In the genomic region with DNA sequence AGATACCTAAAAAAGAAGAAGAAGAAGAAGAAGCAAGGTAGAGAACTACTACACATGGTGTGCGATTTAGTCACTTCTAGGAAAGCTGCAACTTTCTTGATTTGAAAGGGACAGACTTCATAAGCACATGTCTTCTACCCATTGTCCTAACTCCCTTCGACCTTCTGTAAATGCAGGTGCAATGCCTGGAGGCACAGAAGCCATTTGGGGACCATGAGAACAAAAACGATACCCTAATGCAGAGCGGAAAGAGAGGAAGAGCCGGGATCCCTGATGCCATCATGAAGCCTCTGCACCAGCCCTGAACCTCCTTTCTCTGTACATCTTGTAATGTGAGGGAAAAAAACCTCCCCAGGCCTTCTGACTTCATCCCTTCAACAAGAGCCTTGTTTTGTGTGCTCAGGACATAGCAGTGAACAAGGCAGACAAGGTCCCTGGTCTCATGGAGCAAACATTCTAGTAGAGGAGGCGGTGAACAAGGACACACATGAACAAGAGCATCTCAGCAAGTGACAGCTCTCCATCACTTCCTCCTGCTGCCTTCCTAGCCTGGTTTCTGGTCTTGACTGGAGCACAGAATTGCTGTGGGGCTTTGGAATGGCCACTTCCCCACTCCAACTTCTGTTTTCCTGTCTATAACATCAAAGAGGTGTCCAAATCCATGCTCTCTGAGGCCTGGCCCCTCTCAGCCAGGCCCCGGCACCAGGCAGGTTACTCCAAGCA, we compare ENCODE assay signal across 13 cellular contexts. TPM values are rescaled to one million over a fixed set of nuclear protein-coding genes. Genes with fewer than 3 reads are reported as not detected.
DNase-seq lines count a peak whose midpoint lies in the region; ATAC-seq, FAIRE-seq and TF ChIP-seq lines count a peak whose summit lies in the region.
"Had no signal": no experiment of that assay in that cellular context is flagged by ENCODE, and none has a peak within 500 bp of the region (broad histone marks: within the 10 kb centered on the region; RNA-seq: fewer than 3 reads in every experiment).

No MANE protein-coding gene starts in this region.

- no peaks in the 10 kb centered on the region for H3K36me3 Mint-ChIP-seq in CD4-positive, alpha-beta T cell (ENCODE audit: low read depth)
- H3K36me3 Mint-ChIP-seq in osteocyte (ENCODE audit: unreplicated experiment) = no peaks in the 10 kb centered on the region

- H3K79me1 ChIP-seq in IMR-90 (ENCODE audit: low read depth in 1 of 2, low read length in 2 of 2) = no peaks in the 10 kb centered on the region

- TF ChIP-seq RAD21 in IMR-90 (IDR thresholded peaks at IDR 0.05; ENCODE audit: low read length) (no peak), HepG2 (CRISPR knock-in tag; IDR thresholded peaks at IDR 0.05) (no peak)

- TF ChIP-seq EP300 in HepG2 (IDR thresholded peaks at IDR 0.05; ENCODE audit: low read depth in 2 of 2, low read length in 2 of 2) (no peak), HepG2 (CRISPR knock-in tag; IDR thresholded peaks at IDR 0.05; ENCODE audit: borderline replicate concordance) (no peak)

- H2BK120ac ChIP-seq in IMR-90 (ENCODE audit: low read depth, low read length) = no peak overlapping the region

- H3K4me2 ChIP-seq in IMR-90 (ENCODE audit: low read depth, low read length) (no peak overlapping the region), HepG2 (ENCODE audit: low read depth, low read length) (no peak overlapping the region)

- no peaks in the 10 kb centered on the region for H3K27me3 Mint-ChIP-seq in CD4-positive, alpha-beta T cell
- no peaks in the 10 kb centered on the region for H3K27me3 Mint-ChIP-seq in osteocyte (ENCODE audit: unreplicated experiment)

- no peak overlapping the region for H4K5ac ChIP-seq in IMR-90 (ENCODE audit: low read depth, low read length)

- no peaks in the 10 kb centered on the region for H3K9me3 ChIP-seq in CD4-positive, alpha-beta T cell (ENCODE audit: control insufficient read depth, low read length)
- H3K9me3 ChIP-seq in IMR-90 (ENCODE audit: control insufficient read depth, insufficient read depth, low read length) = no peaks in the 10 kb centered on the region; the same call in 1 of the 2 replicates
- no peaks in the 10 kb centered on the region for H3K9me3 ChIP-seq in HepG2 (ENCODE audit: low read length)

- peaks cover 83% of the 10 kb centered on the region for H3K4me1 Mint-ChIP-seq in CD4-positive, alpha-beta T cell (ENCODE audit: low read depth)
- H3K4me1 Mint-ChIP-seq in osteocyte (ENCODE audit: unreplicated experiment) = peaks cover 22% of the 10 kb centered on the region

- H3K79me2 ChIP-seq in HepG2 (ENCODE audit: insufficient read depth, low read length) = no peaks in the 10 kb centered on the region

- H3K56ac ChIP-seq in IMR-90 (ENCODE audit: extremely low read depth, insufficient read depth, low read length) = no peak overlapping the region

- no peak overlapping the region for H4K91ac ChIP-seq in IMR-90 (ENCODE audit: insufficient read depth, low read depth, low read length)

- CTCF ChIA-PET in CD4-positive, alpha-beta T cell (lab: Charles Lee) = interaction anchor here (0.6 to 5.2 kb wide), 5 partner anchors 16 to 44 kb away, joined by 3 to 47 read pairs (median 3); no protein-coding TSS in a partner anchor
- CTCF ChIA-PET in IMR-90 (lab: Yijun Ruan, JAX) (interaction anchor here (0.7 to 1.0 kb wide), 2 partner anchors 17 to 27 kb away, joined by 3 to 5 read pairs; no protein-coding TSS in a partner anchor), HepG2 (lab: Yijun Ruan, JAX; ENCODE audit: low intra/inter-chr PET ratio, low total read pairs) (no interaction called here)

- H4K8ac ChIP-seq in IMR-90 (ENCODE audit: low read depth in 2 of 2, low read length in 2 of 2) = no peak overlapping the region

- TF ChIP-seq CTCF in CD4-positive, alpha-beta T cell (IDR thresholded peaks at IDR 0.05) = no peak
- TF ChIP-seq CTCF in IMR-90 (conservative IDR thresholded peaks at IDR 0.05; ENCODE audit: low read depth, low read length) (no peak), osteocyte (IDR thresholded peaks at IDR 0.05) (no peak), HepG2 (CRISPR knock-in tag; IDR thresholded peaks at IDR 0.05) (no peak)

- no peak for ATAC-seq in CD4-positive, alpha-beta T cell (ENCODE audit: poor library complexity)
- ATAC-seq in IMR-90 (ENCODE audit: low read depth) (peak; percentile 4; the same call in 1 of the 2 replicates), HG03521 (IDR thresholded peaks at IDR 0.05; ENCODE audit: unreplicated experiment) (no peak), HepG2 (no peak)

- H2AK9ac ChIP-seq in IMR-90 (replicated peaks; ENCODE audit: low read depth, low read length, poor library complexity) = no peak overlapping the region

- POLR2A ChIA-PET in CD4-positive, alpha-beta T cell (lab: Charles Lee) = interaction anchor here (1.2 to 13.4 kb wide), 2 partner anchors 16 to 17 kb away, joined by 4 to 457 read pairs; no protein-coding TSS in a partner anchor
- POLR2A ChIA-PET in IMR-90 (lab: Charles Lee; ENCODE audit: unreplicated experiment) = no interaction called here
- POLR2A ChIA-PET in HepG2 (lab: Yijun Ruan, JAX) = interaction anchor here (1.0 kb wide), 1 partner anchor 45 kb away, joined by 3 read pairs; no protein-coding TSS in a partner anchor

- H3K9ac ChIP-seq in IMR-90 (ENCODE audit: low read depth, low read length) (no peak overlapping the region), HepG2 (ENCODE audit: insufficient read depth, low read depth, low read length) (no peak overlapping the region)

- H2AK5ac ChIP-seq in IMR-90 (ENCODE audit: low read depth, low read length) = no peak overlapping the region

- no peak overlapping the region for H2BK20ac ChIP-seq in IMR-90 (ENCODE audit: low read depth, low read length)

- peak overlapping the region; percentile 46 for H3K4me3 Mint-ChIP-seq in CD4-positive, alpha-beta T cell
- no peak overlapping the region for H3K4me3 Mint-ChIP-seq in osteocyte (ENCODE audit: unreplicated experiment)

- no peak overlapping the region for H3K4me3 ChIP-seq in IMR-90 (ENCODE audit: insufficient read depth, low read depth, low read length)
- H3K4me3 ChIP-seq in HepG2 (replicated peaks in 1 of 3; ENCODE audit: insufficient read depth in 1 of 3, low read depth in 2 of 3, low read length in 3 of 3) = no peak overlapping the region
- H3K4me3 ChIP-seq: cardiac muscle cell had no signal

- in situ Hi-C loops in IMR-90 (cut with MboI; ENCODE audit: low sequenced_read_pairs) (loop anchor here (5.0 kb wide), 1 partner anchor 41 kb away; the partner anchor contains the start of gene MATN1), HepG2 (cut with HindIII; ENCODE audit: extremely low pct_ligation_motif_present, low pct_unique_long_range_greater_than_20kb) (no loop called here)

- H3K4me1 ChIP-seq in IMR-90 (ENCODE audit: control insufficient read depth, insufficient read depth, low read length) = peaks cover 9% of the 10 kb centered on the region; the same call in 1 of the 2 replicates
- peaks cover 11% of the 10 kb centered on the region; the same call in 1 of the 2 replicates for H3K4me1 ChIP-seq in HepG2 (ENCODE audit: insufficient read depth, low read length)

- H3K4ac ChIP-seq in IMR-90 (ENCODE audit: low read depth, low read length) = no peak overlapping the region

- no peak overlapping the region for H3K18ac ChIP-seq in IMR-90 (ENCODE audit: low read depth, low read length)

- H2AFZ ChIP-seq in IMR-90 (replicated peaks; ENCODE audit: low read length, poor library complexity) (peak overlapping the region; percentile 85), HepG2 (ENCODE audit: low read length) (no peak overlapping the region)

- TF ChIP-seq POLR2A in IMR-90 (IDR thresholded peaks at IDR 0.05; ENCODE audit: low read depth, low read length) (no peak), HepG2 (IDR thresholded peaks at IDR 0.05; ENCODE audit: insufficient read depth in 1 of 2, low read depth in 2 of 2, low read length in 2 of 2) (no peak)

- FAIRE-seq in HepG2 (lab: Jason Lieb, UNC) = no peak
- FAIRE-seq: D721Med had no signal

- H3K27me3 ChIP-seq in CD4-positive, alpha-beta T cell (ENCODE audit: control insufficient read depth, insufficient read depth, low read length) = no peaks in the 10 kb centered on the region
- H3K27me3 ChIP-seq in IMR-90 (ENCODE audit: control insufficient read depth, insufficient read depth, low read length) (no peaks in the 10 kb centered on the region; the same call in 1 of the 2 replicates), HepG2 (ENCODE audit: control insufficient read depth in 1 of 2, insufficient read depth in 2 of 2, low read length in 2 of 2) (peaks cover 4 to 33% of the 10 kb centered on the region in 2 experiments; a peak in 3 of 5 replicates)
- H3K27me3 ChIP-seq: cardiac muscle cell had no signal

- H3K14ac ChIP-seq in IMR-90 (replicated peaks; ENCODE audit: low read depth, low read length) = no peak overlapping the region

- no peaks in the 10 kb centered on the region for H3K36me3 ChIP-seq in IMR-90 (ENCODE audit: control insufficient read depth, insufficient read depth, low read length)
- no peaks in the 10 kb centered on the region for H3K36me3 ChIP-seq in HepG2 (replicated peaks in 1 of 2; ENCODE audit: control insufficient read depth in 1 of 2, insufficient read depth in 2 of 2, low read length in 2 of 2)
- H3K36me3 ChIP-seq: cardiac muscle cell had no signal

- intact Hi-C loops in CD4-positive, alpha-beta T cell (cut with DNase I, micrococcal nuclease) = no loop called here
- intact Hi-C loops in IMR-90 (cut with micrococcal nuclease) (no loop called here), HepG2 (cut with micrococcal nuclease; ENCODE audit: unreplicated experiment) (no loop called here)

- no peak overlapping the region for H3K23ac ChIP-seq in IMR-90 (ENCODE audit: low read depth, low read length)

- dilution Hi-C loops in IMR-90 (cut with HindIII; ENCODE audit: low sequenced_read_pairs, unreplicated experiment) = no loop called here

- H2BK15ac ChIP-seq in IMR-90 (ENCODE audit: low read depth, low read length) = no peak overlapping the region

- H4K20me1 ChIP-seq in IMR-90 (ENCODE audit: insufficient read depth, low read length) = no peaks in the 10 kb centered on the region
- H4K20me1 ChIP-seq in HepG2 (ENCODE audit: insufficient read depth, low read length) = no peaks in the 10 kb centered on the region

- no peak for DNase-seq in CD4-positive, alpha-beta T cell
- DNase-seq in IMR-90 (no peak), astrocyte of the hippocampus (ENCODE audit: low read depth, low spot score) (peak; percentile 18), osteocyte (ENCODE audit: extremely low spot score, unreplicated experiment) (no peak), kidney tubule cell (ENCODE audit: low spot score) (no peak), COR-L47 (lab: John Stamatoyannopoulos, UW) (no peak), HepG2 (ENCODE audit: low spot score) (no peak)
- DNase-seq: HCEC 1CT; stimulated activated CD8-positive, alpha-beta memory T cell treated with anti-CD3 and anti-CD28 coated beads, Interleukin-4, amount 100 ng/mL, for 48 hours; T-helper 9 cell had no signal

- peak overlapping the region; percentile 36 for H3K27ac ChIP-seq in CD4-positive, alpha-beta T cell (ENCODE audit: low read depth, low read length)
- no peak overlapping the region for H3K27ac ChIP-seq in IMR-90 (ENCODE audit: insufficient read depth, low read length)
- no peak overlapping the region for H3K27ac ChIP-seq in HepG2 (ENCODE audit: extremely low read length, insufficient read depth, low read length)
- H3K27ac ChIP-seq: cardiac muscle cell had no signal

- H2BK5ac ChIP-seq in IMR-90 (ENCODE audit: low read depth, low read length, poor library complexity, severe bottlenecking) = no peak overlapping the region

- no peaks in the 10 kb centered on the region for H3K9me1 ChIP-seq in IMR-90 (ENCODE audit: insufficient read depth, low read length)

- peak overlapping the region; percentile 66 for H3K27ac Mint-ChIP-seq in CD4-positive, alpha-beta T cell
- peak overlapping the region; percentile 71 for H3K27ac Mint-ChIP-seq in osteocyte (ENCODE audit: unreplicated experiment)

- no peaks in the 10 kb centered on the region for H3K9me3 Mint-ChIP-seq in CD4-positive, alpha-beta T cell
- no peaks in the 10 kb centered on the region for H3K9me3 Mint-ChIP-seq in osteocyte (ENCODE audit: unreplicated experiment)

- no TSS peak for BruUV-seq in IMR-90 (replicated peaks; lab: Mats Ljungman, UMichigan)
- BruUV-seq in HepG2 (replicated peaks; lab: Mats Ljungman, UMichigan) = no TSS peak

- WGBS in IMR-90 (ENCODE audit: extremely low coverage in 2 of 2, insufficient read length in 1 of 2), 2 experiments = 71% methylated on average over 1 of the region's 7 CpGs; no CpG with 5 or more reads in 1 of the 2 experiments
- 34% methylated on average over 6 of the region's 7 CpGs for WGBS in HepG2 (ENCODE audit: low lambda C conversion rate)

RNA-seq across cellular contexts. Expression of gene LAPTM5, which starts 5.5 kb away (rescaled TPM):
- total RNA-seq in CD4-positive, alpha-beta T cell = 100 to 1,000 TPM; 625 to 642 TPM
- under 0.01 TPM in 1 of 2 replicates, not detected in the other for total RNA-seq in IMR-90 (2012; rRNA removed)
- 0.09 TPM in 2 replicates for polyA plus RNA-seq in IMR-90 (2012; rRNA removed)
- polyA plus RNA-seq in IMR-90 (2012; cell fraction: cytosol; rRNA removed) = 0.12 TPM in 1 of 2 replicates, not detected in the other
- polyA plus RNA-seq in IMR-90 (2012; cell fraction: nucleus; rRNA removed; ENCODE audit: low replicate concordance) = 0.07 and 0.16 TPM in 2 replicates
- not detected in 2 replicates for total RNA-seq in osteocyte
- total RNA-seq in HepG2 (2016; rRNA removed; fragmentation: Illumina TruSeq; extraction: Trizol) = 0.34 and 0.86 TPM in 2 replicates
- 0.18 and 0.30 TPM in 2 replicates for total RNA-seq in HepG2 (2016; cell fraction: cytosol; rRNA removed; fragmentation: Illumina TruSeq; extraction: Trizol; ENCODE audit: low read depth)
- 0.18 and 0.45 TPM in 2 replicates for total RNA-seq in HepG2 (2016; cell fraction: insoluble cytoplasmic fraction; rRNA removed; fragmentation: Illumina TruSeq; extraction: Trizol)
- 0.48 and 0.56 TPM in 2 replicates for total RNA-seq in HepG2 (2016; cell fraction: membrane; rRNA removed; fragmentation: Illumina TruSeq; extraction: Trizol)
- 0.34 and 0.53 TPM in 2 replicates for total RNA-seq in HepG2 (2016; cell fraction: nucleus; rRNA removed; fragmentation: Illumina TruSeq; extraction: Trizol)
- polyA plus RNA-seq in HepG2 (2011; rRNA removed) = 0.41 and 0.76 TPM in 2 replicates
- polyA plus RNA-seq in HepG2 (2011; cell fraction: cytosol; rRNA removed) = 0.64 and 0.79 TPM in 2 replicates
- 0.59 and 0.61 TPM in 2 replicates for polyA plus RNA-seq in HepG2 (2011; cell fraction: nucleus; rRNA removed)
- 0.19 and 0.38 TPM in 2 replicates for polyA plus RNA-seq in HepG2 (2012)
- 0.33 and 0.38 TPM in 2 replicates for polyA plus RNA-seq in HepG2 (2016; cell fraction: cytosol; fragmentation: Illumina TruSeq; extraction: Trizol; ENCODE audit: low read depth)
- polyA plus RNA-seq in HepG2 (2016; cell fraction: insoluble cytoplasmic fraction; fragmentation: Illumina TruSeq; extraction: Trizol; ENCODE audit: low read depth) = 0.57 and 0.76 TPM in 2 replicates
- 0.54 and 0.79 TPM in 2 replicates for polyA plus RNA-seq in HepG2 (2016; cell fraction: membrane; fragmentation: Illumina TruSeq; extraction: Trizol; ENCODE audit: low read depth)
- 1.1 TPM in 2 replicates for polyA plus RNA-seq in HepG2 (2016; cell fraction: nucleus; fragmentation: Illumina TruSeq; extraction: Trizol; ENCODE audit: insufficient read depth, low read depth)
- polyA minus RNA-seq in HepG2 (2011; rRNA and poly(A)+ RNA removed; ENCODE audit: low replicate concordance) = 2.1 and 4.6 TPM in 2 replicates
- polyA minus RNA-seq in HepG2 (2011; cell fraction: cytosol; rRNA and poly(A)+ RNA removed) = 0.59 TPM in 1 of 2 replicates, not detected in the other
- not detected in 2 replicates for polyA minus RNA-seq in HepG2 (2011; cell fraction: nucleus; rRNA and poly(A)+ RNA removed)

RNA-seq across cellular contexts. Expression of gene MATN1, which starts 39.7 kb away (rescaled TPM):
- 1 to 10 TPM; 2.5 to 2.7 TPM for total RNA-seq in CD4-positive, alpha-beta T cell
- total RNA-seq in IMR-90 (2012; rRNA removed) (0.56 TPM in 1 of 2 replicates, not detected in the other), osteocyte (0.39 and 0.99 TPM in 2 replicates), HepG2 (2016; rRNA removed; fragmentation: Illumina TruSeq; extraction: Trizol) (0.04 TPM in 1 of 2 replicates, not detected in the other)
- polyA plus RNA-seq in IMR-90 (2012; rRNA removed) (0.10 and 0.27 TPM in 2 replicates), HepG2 (2011; rRNA removed) (0.03 and 0.05 TPM in 2 replicates)
- polyA plus RNA-seq in IMR-90 (2012; cell fraction: cytosol; rRNA removed) = 0.03 TPM in 1 of 2 replicates, not detected in the other
- 1.1 and 1.3 TPM in 2 replicates for polyA plus RNA-seq in IMR-90 (2012; cell fraction: nucleus; rRNA removed; ENCODE audit: low replicate concordance)
- total RNA-seq in HepG2 (2016; cell fraction: cytosol; rRNA removed; fragmentation: Illumina TruSeq; extraction: Trizol; ENCODE audit: low read depth) = not detected in 2 replicates
- total RNA-seq in HepG2 (2016; cell fraction: insoluble cytoplasmic fraction; rRNA removed; fragmentation: Illumina TruSeq; extraction: Trizol) = not detected in 2 replicates
- total RNA-seq in HepG2 (2016; cell fraction: membrane; rRNA removed; fragmentation: Illumina TruSeq; extraction: Trizol) = not detected in 2 replicates
- total RNA-seq in HepG2 (2016; cell fraction: nucleus; rRNA removed; fragmentation: Illumina TruSeq; extraction: Trizol) = not detected in 2 replicates
- polyA plus RNA-seq in HepG2 (2011; cell fraction: cytosol; rRNA removed) = 0.11 TPM in 1 of 2 replicates, not detected in the other
- 0.66 and 0.77 TPM in 2 replicates for polyA plus RNA-seq in HepG2 (2011; cell fraction: nucleus; rRNA removed)
- 0.05 TPM in 1 of 2 replicates, not detected in the other for polyA plus RNA-seq in HepG2 (2012)
- not detected in 2 replicates for polyA plus RNA-seq in HepG2 (2016; cell fraction: cytosol; fragmentation: Illumina TruSeq; extraction: Trizol; ENCODE audit: low read depth)
- polyA plus RNA-seq in HepG2 (2016; cell fraction: insoluble cytoplasmic fraction; fragmentation: Illumina TruSeq; extraction: Trizol; ENCODE audit: low read depth) = not detected in 2 replicates
- not detected in 2 replicates for polyA plus RNA-seq in HepG2 (2016; cell fraction: membrane; fragmentation: Illumina TruSeq; extraction: Trizol; ENCODE audit: low read depth)
- 0.26 TPM in 1 of 2 replicates, not detected in the other for polyA plus RNA-seq in HepG2 (2016; cell fraction: nucleus; fragmentation: Illumina TruSeq; extraction: Trizol; ENCODE audit: insufficient read depth, low read depth)
- polyA minus RNA-seq in HepG2 (2011; rRNA and poly(A)+ RNA removed; ENCODE audit: low replicate concordance) = 0.12 TPM in 1 of 2 replicates, not detected in the other
- polyA minus RNA-seq in HepG2 (2011; cell fraction: cytosol; rRNA and poly(A)+ RNA removed) = not detected in 2 replicates
- polyA minus RNA-seq in HepG2 (2011; cell fraction: nucleus; rRNA and poly(A)+ RNA removed) = 0.12 and 0.26 TPM in 2 replicates

Comparison
In these comparisons a context has a peak if more than half of its experiments do, and no peak if none do; other contexts are left out.
1. RNA of gene LAPTM5, which starts 5.5 kb away (total RNA-seq): 625 to 642 TPM in CD4-positive, alpha-beta T cell; 0.18 to 0.86 TPM in HepG2, under 0.01 TPM in IMR-90 and not detected in osteocyte; every median in the first group is over 100 times any median in the second.